Comparison of ENCODE assay signal across 1 cellular context in the genomic region with DNA sequence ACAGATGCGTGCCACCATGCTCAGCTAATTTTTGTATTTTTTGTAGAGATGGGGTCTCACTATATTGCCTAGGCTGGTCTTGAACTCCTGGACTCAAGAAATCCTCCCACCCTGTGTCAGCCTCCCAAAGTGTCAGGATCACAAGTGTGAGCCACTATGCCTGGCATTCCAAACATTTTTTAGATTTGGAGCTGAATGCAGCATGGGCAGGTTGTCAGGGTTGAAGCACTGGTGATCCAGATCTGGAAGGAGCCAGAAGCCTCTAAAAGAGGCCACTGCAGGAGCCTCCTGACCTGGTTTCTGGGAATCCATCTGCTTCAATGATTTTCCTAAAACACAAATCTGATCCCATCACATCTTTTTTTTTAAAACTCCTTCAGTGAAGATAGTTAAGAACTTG.
TF ChIP-seq lines count a peak whose summit lies in the region.

No MANE protein-coding gene starts in this region.

TF ChIP-seq in IMR-90, 13 proteins besides CTCF, POLR2A, EP300 and RAD21:
- TF ChIP-seq RFX5 (IDR thresholded peaks at IDR 0.05; ENCODE audit: low read depth, low read length): no peak
- TF ChIP-seq, protein P1, sequence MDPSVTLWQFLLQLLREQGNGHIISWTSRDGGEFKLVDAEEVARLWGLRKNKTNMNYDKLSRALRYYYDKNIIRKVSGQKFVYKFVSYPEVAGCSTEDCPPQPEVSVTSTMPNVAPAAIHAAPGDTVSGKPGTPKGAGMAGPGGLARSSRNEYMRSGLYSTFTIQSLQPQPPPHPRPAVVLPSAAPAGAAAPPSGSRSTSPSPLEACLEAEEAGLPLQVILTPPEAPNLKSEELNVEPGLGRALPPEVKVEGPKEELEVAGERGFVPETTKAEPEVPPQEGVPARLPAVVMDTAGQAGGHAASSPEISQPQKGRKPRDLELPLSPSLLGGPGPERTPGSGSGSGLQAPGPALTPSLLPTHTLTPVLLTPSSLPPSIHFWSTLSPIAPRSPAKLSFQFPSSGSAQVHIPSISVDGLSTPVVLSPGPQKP (IDR thresholded peaks at IDR 0.05; ENCODE audit: borderline replicate concordance, low read depth, low read length): no peak
- no peak for TF ChIP-seq CHD1 (IDR thresholded peaks at IDR 0.05; ENCODE audit: low read depth, low read length)
- no peak for TF ChIP-seq RCOR1 (IDR thresholded peaks at IDR 0.05; ENCODE audit: insufficient replicate concordance, low read length)
- TF ChIP-seq BHLHE40 (IDR thresholded peaks at IDR 0.05; ENCODE audit: low read depth, low read length): no peak
- no peak for TF ChIP-seq NFE2L2 (IDR thresholded peaks at IDR 0.05; ENCODE audit: low read depth, low read length)
- TF ChIP-seq, protein P2, sequence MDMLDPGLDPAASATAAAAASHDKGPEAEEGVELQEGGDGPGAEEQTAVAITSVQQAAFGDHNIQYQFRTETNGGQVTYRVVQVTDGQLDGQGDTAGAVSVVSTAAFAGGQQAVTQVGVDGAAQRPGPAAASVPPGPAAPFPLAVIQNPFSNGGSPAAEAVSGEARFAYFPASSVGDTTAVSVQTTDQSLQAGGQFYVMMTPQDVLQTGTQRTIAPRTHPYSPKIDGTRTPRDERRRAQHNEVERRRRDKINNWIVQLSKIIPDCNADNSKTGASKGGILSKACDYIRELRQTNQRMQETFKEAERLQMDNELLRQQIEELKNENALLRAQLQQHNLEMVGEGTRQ (IDR thresholded peaks at IDR 0.05; ENCODE audit: low read depth, low read length): no peak
- TF ChIP-seq MAFK (IDR thresholded peaks at IDR 0.05; ENCODE audit: low read depth, low read length): no peak
- no peak for TF ChIP-seq SMC3 (IDR thresholded peaks at IDR 0.05; ENCODE audit: low read depth, low read length)
- TF ChIP-seq MXI1 (IDR thresholded peaks at IDR 0.05; ENCODE audit: borderline replicate concordance, low read depth, low read length): no peak
- TF ChIP-seq MAZ (IDR thresholded peaks at IDR 0.05; ENCODE audit: borderline replicate concordance, low read depth, low read length): no peak
- TF ChIP-seq FOS (IDR thresholded peaks at IDR 0.05; ENCODE audit: low read depth, low read length): no peak
- TF ChIP-seq CEBPB (IDR thresholded peaks at IDR 0.05; ENCODE audit: low read depth, low read length): no peak
TF ChIP-seq in IMR-90: peak in this region for 0.
